Comparison of ENCODE assay signal across 20 cellular contexts in the genomic region with DNA sequence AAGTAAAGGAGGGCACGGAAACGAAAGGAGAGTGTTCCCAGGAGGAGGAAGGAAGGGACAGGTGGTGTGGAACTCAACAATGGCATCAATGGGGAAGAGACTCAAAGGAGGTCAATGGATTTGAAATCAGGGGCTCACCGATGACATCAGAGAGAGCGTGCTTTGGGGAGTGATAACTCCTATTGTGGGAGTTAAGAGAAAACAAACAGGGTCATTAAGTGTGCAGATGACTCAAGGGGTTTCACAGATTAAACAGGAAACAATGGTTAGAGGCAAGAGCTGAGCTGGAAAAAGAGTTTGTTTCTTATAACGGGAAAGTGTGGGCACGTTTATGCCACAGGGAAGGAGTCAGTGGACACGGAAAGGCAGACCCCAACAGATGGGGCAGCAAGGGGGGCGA.
DNase-seq lines count a peak whose midpoint lies in the region; ATAC-seq and TF ChIP-seq lines count a peak whose summit lies in the region.
"Had no signal": no experiment of that assay in that cellular context is flagged by ENCODE, and none has a peak within 500 bp of the region (broad histone marks: within the 10 kb centered on the region; RNA-seq: fewer than 3 reads in every experiment).

No MANE protein-coding gene starts in this region.

- H3K4me2 ChIP-seq in BLaER1 (peak overlapping the region; percentile 28), osteoblast (ENCODE audit: insufficient read depth, low read length) (no peak overlapping the region)
- H3K4me2 ChIP-seq: GM23338, PC-9 had no signal

- no peak for ATAC-seq in GM18909 (IDR thresholded peaks at IDR 0.05; ENCODE audit: poor library complexity, unreplicated experiment)
- ATAC-seq: GM23338, Right ventricle myocardium inferior had no signal

- peaks cover 7% of the 10 kb centered on the region for H3K36me3 ChIP-seq in BLaER1
- no peaks in the 10 kb centered on the region for H3K36me3 ChIP-seq in osteoblast (ENCODE audit: insufficient read depth, low read length)
- H3K36me3 ChIP-seq in BE2C: peaks cover 7% of the 10 kb centered on the region; the same call in 1 of the 2 replicates
- H3K36me3 ChIP-seq: HAP-1, MG63, SJCRH30 had no signal

- H3K27ac ChIP-seq in BLaER1: no peak overlapping the region
- H3K27ac ChIP-seq in osteoblast (ENCODE audit: low read depth, low read length): no peak overlapping the region
- H3K27ac ChIP-seq: 22Rv1, PC-9, SJCRH30 had no signal

- H3K4me3 ChIP-seq in BLaER1 (no peak overlapping the region), osteoblast (ENCODE audit: insufficient read depth, low read length) (no peak overlapping the region), BE2C (ENCODE audit: low read depth, low read length) (no peak overlapping the region)
- H3K4me3 ChIP-seq: GM23338, HAP-1, MG63, PC-9, SJCRH30 had no signal

- H3K27me3 ChIP-seq in BLaER1 (no peaks in the 10 kb centered on the region), osteoblast (ENCODE audit: insufficient read depth, low read length) (no peaks in the 10 kb centered on the region), BE2C (no peaks in the 10 kb centered on the region)
- H3K27me3 ChIP-seq: MG63, SJCRH30 had no signal

- no peak overlapping the region for H3K9ac ChIP-seq in BLaER1

- H3K9me3 ChIP-seq in BLaER1 (no peaks in the 10 kb centered on the region), osteoblast (ENCODE audit: low read depth, low read length) (no peaks in the 10 kb centered on the region), BE2C (no peaks in the 10 kb centered on the region)
- H3K9me3 ChIP-seq: HAP-1, MG63, SJCRH30 had no signal

- peak; percentile 71 for DNase-seq in amniotic epithelial cell (ENCODE audit: low read depth)
- DNase-seq in iris pigment epithelial cell (ENCODE audit: low read depth): peak; percentile 60
- DNase-seq in osteoblast (ENCODE audit: insufficient read length, low spot score, missing footprints): peak; percentile 73
- no peak for DNase-seq in GM19240 (ENCODE audit: insufficient read length, low spot score)
- no peak for DNase-seq in activated effector memory CD4-positive, alpha-beta T cell treated with Interleukin-2 at 50 U/mL for 16 hours
- DNase-seq in BE2C: no peak
- DNase-seq: CD4-positive, CD25-positive, alpha-beta regulatory T cell; DND-41; HFFc6; KG1; MG63; NCI-H526 treated with DMSO at 0.1 percent for 48 hours; PC-9 had no signal

- H4K20me1 ChIP-seq in BLaER1: no peaks in the 10 kb centered on the region
- no peaks in the 10 kb centered on the region for H4K20me1 ChIP-seq in osteoblast (ENCODE audit: insufficient read depth, low read length)

- TF ChIP-seq CTCF in osteoblast (IDR thresholded peaks at IDR 0.05; ENCODE audit: extremely low read depth, low read depth, low read length) (no peak), BE2C (IDR thresholded peaks at IDR 0.05; ENCODE audit: low read depth, low read length) (no peak)

- H2AFZ ChIP-seq in osteoblast (ENCODE audit: low read length): no peak overlapping the region
- H2AFZ ChIP-seq: GM23338, PC-9 had no signal

- H3K4me1 ChIP-seq in BLaER1: peaks cover 16% of the 10 kb centered on the region
- peaks cover 50% of the 10 kb centered on the region for H3K4me1 ChIP-seq in osteoblast (ENCODE audit: insufficient read depth, low read length)
- H3K4me1 ChIP-seq in BE2C: peaks cover 39% of the 10 kb centered on the region
- H3K4me1 ChIP-seq: HAP-1 had no signal

- no peaks in the 10 kb centered on the region for H3K79me2 ChIP-seq in osteoblast (ENCODE audit: insufficient read depth, low read length)

Comparison
In these comparisons a context has a peak if more than half of its experiments do, and no peak if none do; other contexts are left out.
1. DNase-seq: peak in amniotic epithelial cell (single experiment), iris pigment epithelial cell (single experiment) and osteoblast (single experiment); none in GM19240 (single experiment), activated effector memory CD4-positive, alpha-beta T cell treated with Interleukin-2 at 50 U/mL for 16 hours (single experiment) and BE2C (single experiment).